In genomic region chr1:22831729-22832413, GRCh38 we compare ENCODE assay signal across 1 cellular context.
TF ChIP-seq lines count a peak whose summit lies in the region.

No MANE protein-coding gene starts in this region.

TF ChIP-seq in HEK293, 187 proteins besides CTCF, POLR2A, EP300 and RAD21 (continued from another document):
- TF ChIP-seq ZNF280D (tag by site-specific recombination; IDR thresholded peaks at IDR 0.05) (no peak), ZNF248 (tag by site-specific recombination; IDR thresholded peaks at IDR 0.05) (no peak), ZSCAN18 (tag by site-specific recombination; IDR thresholded peaks at IDR 0.05) (no peak), SP7 (tag by site-specific recombination; IDR thresholded peaks at IDR 0.05) (0 out of 2 replicates have a peak, but pooled peaks have one; percentile 14), ZNF266 (tag by site-specific recombination; IDR thresholded peaks at IDR 0.05; ENCODE audit: low read depth) (no peak), ZNF658 (tag by site-specific recombination; IDR thresholded peaks at IDR 0.05) (no peak), ZNF37A (tag by site-specific recombination; IDR thresholded peaks at IDR 0.05) (no peak), ZIC2 (tag by site-specific recombination; IDR thresholded peaks at IDR 0.05) (peak; percentile 20; the same call in 1 of the 2 replicates), ZBTB48 (tag by site-specific recombination; IDR thresholded peaks at IDR 0.05) (0 out of 2 replicates have a peak, but pooled peaks have one; percentile 23), SCRT1 (tag by site-specific recombination; IDR thresholded peaks at IDR 0.05; ENCODE audit: borderline replicate concordance) (no peak), ZNF433 (tag by site-specific recombination; IDR thresholded peaks at IDR 0.05; ENCODE audit: low read depth) (no peak), ZNF777 (tag by site-specific recombination; IDR thresholded peaks at IDR 0.05; ENCODE audit: borderline replicate concordance) (no peak), ZNF677 (tag by site-specific recombination; IDR thresholded peaks at IDR 0.05) (no peak)
